20 cellular contexts compared by ENCODE assay signal in the genomic region with DNA sequence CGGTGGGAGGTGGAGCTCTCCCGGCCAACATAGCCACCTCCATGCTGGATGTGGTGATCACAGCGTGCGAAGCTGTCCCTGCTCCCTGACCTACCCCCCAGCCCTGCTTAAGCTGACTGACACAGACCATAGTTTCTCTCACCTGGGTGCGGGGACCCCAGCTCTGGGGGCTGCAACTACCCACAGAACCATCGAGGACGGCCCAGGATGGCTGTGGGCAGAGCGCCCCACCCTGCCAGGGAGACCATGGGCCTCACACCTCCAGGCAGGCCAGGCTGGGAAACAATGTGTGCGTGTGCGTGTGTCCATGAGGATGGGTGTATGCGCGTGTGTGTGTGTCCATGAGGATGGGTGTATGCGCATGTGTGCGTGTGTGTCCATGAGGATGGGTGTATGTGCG.
"Had no signal": no experiment of that assay in that cellular context is flagged by ENCODE, and none has a peak within 500 bp of the region (broad histone marks: within the 10 kb centered on the region; RNA-seq: fewer than 3 reads in every experiment).

No MANE protein-coding gene starts in this region.

- H3K9me3 ChIP-seq: lower lobe of right lung, mucosa of descending colon, prostate gland, spleen, testis, vagina had no signal

- H3K4me3 ChIP-seq: lower lobe of right lung, mucosa of descending colon, prostate gland, spleen, testis, vagina had no signal

- H3K36me3 ChIP-seq: lower lobe of right lung, prostate gland, spleen, vagina had no signal

- H3K4me3 Mint-ChIP-seq: activated CD4-positive, alpha-beta memory T cell treated with anti-CD3 and anti-CD28 coated beads, Interleukin-2, amount 10 ng/mL, durations not matched to agents 7 days and 5 days; activated naive CD4-positive, alpha-beta T cell treated with anti-CD3 and anti-CD28 coated beads for 36 hours; activated naive CD8-positive, alpha-beta T cell treated with anti-CD3 and anti-CD28 coated beads, Interleukin-2, amount 10 ng/mL, durations not matched to agents 7 days and 5 days; activated T-cell treated with anti-CD3 and anti-CD28 coated beads, Interleukin-2, amount 50 U/mL, for 72 hours; neural crest cell had no signal

- H3K27ac ChIP-seq: lower lobe of right lung, prostate gland, spleen, testis, vagina had no signal

- H3K27ac Mint-ChIP-seq: activated CD4-positive, alpha-beta memory T cell treated with anti-CD3 and anti-CD28 coated beads, Interleukin-2, amount 10 ng/mL, durations not matched to agents 7 days and 5 days; activated naive CD4-positive, alpha-beta T cell treated with anti-CD3 and anti-CD28 coated beads for 36 hours; activated naive CD8-positive, alpha-beta T cell treated with anti-CD3 and anti-CD28 coated beads, Interleukin-2, amount 10 ng/mL, durations not matched to agents 7 days and 5 days; activated T-cell treated with anti-CD3 and anti-CD28 coated beads, Interleukin-2, amount 50 U/mL, for 72 hours had no signal

- H3K27me3 ChIP-seq: testis, vagina had no signal

- H3K36me3 Mint-ChIP-seq: activated naive CD8-positive, alpha-beta T cell treated with anti-CD3 and anti-CD28 coated beads, Interleukin-2, amount 10 ng/mL, durations not matched to agents 7 days and 5 days had no signal

- DNase-seq: activated CD4-positive, alpha-beta memory T cell treated with anti-CD3 and anti-CD28 coated beads, Interleukin-2, amount 10 ng/mL, durations not matched to agents 7 days and 5 days; activated CD4-positive, alpha-beta T cell treated with anti-CD3 and anti-CD28 coated beads for 48 hours; activated effector memory CD4-positive, alpha-beta T cell treated with Interleukin-2 at 50 U/mL for 16 hours; activated naive CD4-positive, alpha-beta T cell treated with anti-CD3 and anti-CD28 coated beads for 36 hours; activated naive CD8-positive, alpha-beta T cell treated with anti-CD3 and anti-CD28 coated beads, Interleukin-2, amount 10 ng/mL, durations not matched to agents 7 days and 5 days; activated T-cell treated with anti-CD3 and anti-CD28 coated beads, Interleukin-2, amount 50 U/mL, for 72 hours; amniotic stem cell; cortex of kidney; kidney; lower lobe of right lung; mesendoderm; mucosa of descending colon; spleen; stimulated activated CD4-positive, alpha-beta T cell treated with anti-CD3 and anti-CD28 coated beads, Interleukin-4, amount 100 ng/mL, for 1 hour; stimulated activated naive CD4-positive, alpha-beta T cell; testis; trophoblast cell had no signal

- H3K9me3 Mint-ChIP-seq: activated naive CD4-positive, alpha-beta T cell treated with anti-CD3 and anti-CD28 coated beads for 36 hours; activated naive CD8-positive, alpha-beta T cell treated with anti-CD3 and anti-CD28 coated beads, Interleukin-2, amount 10 ng/mL, durations not matched to agents 7 days and 5 days; neural crest cell had no signal
